1 cellular context compared by ENCODE assay signal in genomic region chr6:156719720-156720563, GRCh38.
A peak's percentile ranks its signal among the peaks of the same experiment; 100 is the strongest.
TF ChIP-seq lines count a peak whose summit lies in the region.

No MANE protein-coding gene starts in this region.

TF ChIP-seq in HepG2, 621 proteins besides CTCF, POLR2A, EP300 and RAD21 (continued from another document and continues in another):
- TF ChIP-seq, protein P1, sequence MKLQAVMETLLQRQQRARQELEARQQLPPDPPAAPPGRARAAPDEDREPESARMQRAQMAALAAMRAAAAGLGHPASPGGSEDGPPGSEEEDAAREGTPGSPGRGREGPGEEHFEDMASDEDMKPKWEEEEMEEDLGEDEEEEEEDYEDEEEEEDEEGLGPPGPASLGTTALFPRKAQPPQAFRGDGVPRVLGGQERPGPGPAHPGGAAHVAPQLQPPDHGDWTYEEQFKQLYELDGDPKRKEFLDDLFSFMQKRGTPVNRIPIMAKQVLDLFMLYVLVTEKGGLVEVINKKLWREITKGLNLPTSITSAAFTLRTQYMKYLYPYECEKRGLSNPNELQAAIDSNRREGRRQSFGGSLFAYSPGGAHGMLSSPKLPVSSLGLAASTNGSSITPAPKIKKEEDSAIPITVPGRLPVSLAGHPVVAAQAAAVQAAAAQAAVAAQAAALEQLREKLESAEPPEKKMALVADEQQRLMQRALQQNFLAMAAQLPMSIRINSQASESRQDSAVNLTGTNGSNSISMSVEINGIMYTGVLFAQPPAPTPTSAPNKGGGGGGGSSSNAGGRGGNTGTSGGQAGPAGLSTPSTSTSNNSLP (IDR thresholded peaks at IDR 0.05; ENCODE audit: low read depth, low read length) = peak; percentile 48; the same call in 1 of the 2 replicates
- TF ChIP-seq SNRNP70 (IDR thresholded peaks at IDR 0.05; ENCODE audit: low read depth, low read length) (no peak), TCF12 (IDR thresholded peaks at IDR 0.05) (no peak), TCF12 (CRISPR knock-in tag; IDR thresholded peaks at IDR 0.05) (no peak; the same call in 1 of the 2 replicates), ZMYM4 (CRISPR knock-in tag; IDR thresholded peaks at IDR 0.05) (peak; percentile 90), CEBPZ (IDR thresholded peaks at IDR 0.05; ENCODE audit: low read length) (no peak), PREB (CRISPR knock-in tag; IDR thresholded peaks at IDR 0.05) (no peak), ZNF703 (CRISPR knock-in tag; IDR thresholded peaks at IDR 0.05; ENCODE audit: borderline replicate concordance) (peak; percentile 94; the same call in 1 of the 2 replicates), ARNTL (CRISPR knock-in tag; IDR thresholded peaks at IDR 0.05) (peak; percentile 81), GZF1 (CRISPR knock-in tag; IDR thresholded peaks at IDR 0.05) (no peak; the same call in 1 of the 2 replicates), FIP1L1 (IDR thresholded peaks at IDR 0.05; ENCODE audit: borderline replicate concordance, insufficient read depth, low read depth, low read length) (peak; percentile 84; the same call in 1 of the 2 replicates), ZFP90 (CRISPR knock-in tag; IDR thresholded peaks at IDR 0.05; ENCODE audit: borderline replicate concordance) (peak; percentile 85; the same call in 1 of the 2 replicates), REXO4 (CRISPR knock-in tag; IDR thresholded peaks at IDR 0.05; ENCODE audit: borderline replicate concordance) (peak; percentile 37), RFX1 (IDR thresholded peaks at IDR 0.05) (no peak), CENPX (CRISPR knock-in tag; IDR thresholded peaks at IDR 0.05) (no peak), ZNF749 (CRISPR knock-in tag; IDR thresholded peaks at IDR 0.05; ENCODE audit: borderline replicate concordance) (peak; percentile 77; the same call in 1 of the 2 replicates), ZNF33B (CRISPR knock-in tag; IDR thresholded peaks at IDR 0.05) (peak; percentile 98), ZNF7 (CRISPR knock-in tag; IDR thresholded peaks at IDR 0.05) (no peak), NFE2L1 (CRISPR knock-in tag; IDR thresholded peaks at IDR 0.05; ENCODE audit: borderline replicate concordance) (no peak), SRY (CRISPR knock-in tag; IDR thresholded peaks at IDR 0.05) (peak; percentile 90), NR2F6 (IDR thresholded peaks at IDR 0.05) (peak; percentile 53), NR2F6 (CRISPR knock-in tag; IDR thresholded peaks at IDR 0.05) (peak; percentile 76), KAT7 (CRISPR knock-in tag; IDR thresholded peaks at IDR 0.05; ENCODE audit: borderline replicate concordance) (peak; percentile 79; the same call in 1 of the 2 replicates), HOXD1 (CRISPR knock-in tag; IDR thresholded peaks at IDR 0.05) (no peak; the same call in 1 of the 2 replicates)
- TF ChIP-seq, protein P2, sequence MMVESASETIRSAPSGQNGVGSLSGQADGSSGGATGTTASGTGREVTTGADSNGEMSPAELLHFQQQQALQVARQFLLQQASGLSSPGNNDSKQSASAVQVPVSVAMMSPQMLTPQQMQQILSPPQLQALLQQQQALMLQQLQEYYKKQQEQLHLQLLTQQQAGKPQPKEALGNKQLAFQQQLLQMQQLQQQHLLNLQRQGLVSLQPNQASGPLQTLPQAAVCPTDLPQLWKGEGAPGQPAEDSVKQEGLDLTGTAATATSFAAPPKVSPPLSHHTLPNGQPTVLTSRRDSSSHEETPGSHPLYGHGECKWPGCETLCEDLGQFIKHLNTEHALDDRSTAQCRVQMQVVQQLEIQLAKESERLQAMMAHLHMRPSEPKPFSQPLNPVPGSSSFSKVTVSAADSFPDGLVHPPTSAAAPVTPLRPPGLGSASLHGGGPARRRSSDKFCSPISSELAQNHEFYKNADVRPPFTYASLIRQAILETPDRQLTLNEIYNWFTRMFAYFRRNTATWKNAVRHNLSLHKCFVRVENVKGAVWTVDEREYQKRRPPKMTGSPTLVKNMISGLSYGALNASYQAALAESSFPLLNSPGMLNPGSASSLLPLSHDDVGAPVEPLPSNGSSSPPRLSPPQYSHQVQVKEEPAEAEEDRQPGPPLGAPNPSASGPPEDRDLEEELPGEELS (CRISPR knock-in tag; IDR thresholded peaks at IDR 0.05) = peak; percentile 95
- TF ChIP-seq, protein P3, sequence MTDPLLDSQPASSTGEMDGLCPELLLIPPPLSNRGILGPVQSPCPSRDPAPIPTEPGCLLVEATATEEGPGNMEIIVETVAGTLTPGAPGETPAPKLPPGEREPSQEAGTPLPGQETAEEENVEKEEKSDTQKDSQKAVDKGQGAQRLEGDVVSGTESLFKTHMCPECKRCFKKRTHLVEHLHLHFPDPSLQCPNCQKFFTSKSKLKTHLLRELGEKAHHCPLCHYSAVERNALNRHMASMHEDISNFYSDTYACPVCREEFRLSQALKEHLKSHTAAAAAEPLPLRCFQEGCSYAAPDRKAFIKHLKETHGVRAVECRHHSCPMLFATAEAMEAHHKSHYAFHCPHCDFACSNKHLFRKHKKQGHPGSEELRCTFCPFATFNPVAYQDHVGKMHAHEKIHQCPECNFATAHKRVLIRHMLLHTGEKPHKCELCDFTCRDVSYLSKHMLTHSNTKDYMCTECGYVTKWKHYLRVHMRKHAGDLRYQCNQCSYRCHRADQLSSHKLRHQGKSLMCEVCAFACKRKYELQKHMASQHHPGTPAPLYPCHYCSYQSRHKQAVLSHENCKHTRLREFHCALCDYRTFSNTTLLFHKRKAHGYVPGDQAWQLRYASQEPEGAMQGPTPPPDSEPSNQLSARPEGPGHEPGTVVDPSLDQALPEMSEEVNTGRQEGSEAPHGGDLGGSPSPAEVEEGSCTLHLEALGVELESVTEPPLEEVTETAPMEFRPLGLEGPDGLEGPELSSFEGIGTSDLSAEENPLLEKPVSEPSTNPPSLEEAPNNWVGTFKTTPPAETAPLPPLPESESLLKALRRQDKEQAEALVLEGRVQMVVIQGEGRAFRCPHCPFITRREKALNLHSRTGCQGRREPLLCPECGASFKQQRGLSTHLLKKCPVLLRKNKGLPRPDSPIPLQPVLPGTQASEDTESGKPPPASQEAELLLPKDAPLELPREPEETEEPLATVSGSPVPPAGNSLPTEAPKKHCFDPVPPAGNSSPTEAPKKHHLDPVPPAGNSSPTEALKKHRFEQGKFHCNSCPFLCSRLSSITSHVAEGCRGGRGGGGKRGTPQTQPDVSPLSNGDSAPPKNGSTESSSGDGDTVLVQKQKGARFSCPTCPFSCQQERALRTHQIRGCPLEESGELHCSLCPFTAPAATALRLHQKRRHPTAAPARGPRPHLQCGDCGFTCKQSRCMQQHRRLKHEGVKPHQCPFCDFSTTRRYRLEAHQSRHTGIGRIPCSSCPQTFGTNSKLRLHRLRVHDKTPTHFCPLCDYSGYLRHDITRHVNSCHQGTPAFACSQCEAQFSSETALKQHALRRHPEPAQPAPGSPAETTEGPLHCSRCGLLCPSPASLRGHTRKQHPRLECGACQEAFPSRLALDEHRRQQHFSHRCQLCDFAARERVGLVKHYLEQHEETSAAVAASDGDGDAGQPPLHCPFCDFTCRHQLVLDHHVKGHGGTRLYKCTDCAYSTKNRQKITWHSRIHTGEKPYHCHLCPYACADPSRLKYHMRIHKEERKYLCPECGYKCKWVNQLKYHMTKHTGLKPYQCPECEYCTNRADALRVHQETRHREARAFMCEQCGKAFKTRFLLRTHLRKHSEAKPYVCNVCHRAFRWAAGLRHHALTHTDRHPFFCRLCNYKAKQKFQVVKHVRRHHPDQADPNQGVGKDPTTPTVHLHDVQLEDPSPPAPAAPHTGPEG (CRISPR knock-in tag; IDR thresholded peaks at IDR 0.05) = peak; percentile 93
- TF ChIP-seq, protein P4, sequence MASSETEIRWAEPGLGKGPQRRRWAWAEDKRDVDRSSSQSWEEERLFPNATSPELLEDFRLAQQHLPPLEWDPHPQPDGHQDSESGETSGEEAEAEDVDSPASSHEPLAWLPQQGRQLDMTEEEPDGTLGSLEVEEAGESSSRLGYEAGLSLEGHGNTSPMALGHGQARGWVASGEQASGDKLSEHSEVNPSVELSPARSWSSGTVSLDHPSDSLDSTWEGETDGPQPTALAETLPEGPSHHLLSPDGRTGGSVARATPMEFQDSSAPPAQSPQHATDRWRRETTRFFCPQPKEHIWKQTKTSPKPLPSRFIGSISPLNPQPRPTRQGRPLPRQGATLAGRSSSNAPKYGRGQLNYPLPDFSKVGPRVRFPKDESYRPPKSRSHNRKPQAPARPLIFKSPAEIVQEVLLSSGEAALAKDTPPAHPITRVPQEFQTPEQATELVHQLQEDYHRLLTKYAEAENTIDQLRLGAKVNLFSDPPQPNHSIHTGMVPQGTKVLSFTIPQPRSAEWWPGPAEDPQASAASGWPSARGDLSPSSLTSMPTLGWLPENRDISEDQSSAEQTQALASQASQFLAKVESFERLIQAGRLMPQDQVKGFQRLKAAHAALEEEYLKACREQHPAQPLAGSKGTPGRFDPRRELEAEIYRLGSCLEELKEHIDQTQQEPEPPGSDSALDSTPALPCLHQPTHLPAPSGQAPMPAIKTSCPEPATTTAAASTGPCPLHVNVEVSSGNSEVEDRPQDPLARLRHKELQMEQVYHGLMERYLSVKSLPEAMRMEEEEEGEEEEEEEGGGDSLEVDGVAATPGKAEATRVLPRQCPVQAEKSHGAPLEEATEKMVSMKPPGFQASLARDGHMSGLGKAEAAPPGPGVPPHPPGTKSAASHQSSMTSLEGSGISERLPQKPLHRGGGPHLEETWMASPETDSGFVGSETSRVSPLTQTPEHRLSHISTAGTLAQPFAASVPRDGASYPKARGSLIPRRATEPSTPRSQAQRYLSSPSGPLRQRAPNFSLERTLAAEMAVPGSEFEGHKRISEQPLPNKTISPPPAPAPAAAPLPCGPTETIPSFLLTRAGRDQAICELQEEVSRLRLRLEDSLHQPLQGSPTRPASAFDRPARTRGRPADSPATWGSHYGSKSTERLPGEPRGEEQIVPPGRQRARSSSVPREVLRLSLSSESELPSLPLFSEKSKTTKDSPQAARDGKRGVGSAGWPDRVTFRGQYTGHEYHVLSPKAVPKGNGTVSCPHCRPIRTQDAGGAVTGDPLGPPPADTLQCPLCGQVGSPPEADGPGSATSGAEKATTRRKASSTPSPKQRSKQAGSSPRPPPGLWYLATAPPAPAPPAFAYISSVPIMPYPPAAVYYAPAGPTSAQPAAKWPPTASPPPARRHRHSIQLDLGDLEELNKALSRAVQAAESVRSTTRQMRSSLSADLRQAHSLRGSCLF (CRISPR knock-in tag; IDR thresholded peaks at IDR 0.05; ENCODE audit: borderline replicate concordance) = no peak
- TF ChIP-seq, protein P5, sequence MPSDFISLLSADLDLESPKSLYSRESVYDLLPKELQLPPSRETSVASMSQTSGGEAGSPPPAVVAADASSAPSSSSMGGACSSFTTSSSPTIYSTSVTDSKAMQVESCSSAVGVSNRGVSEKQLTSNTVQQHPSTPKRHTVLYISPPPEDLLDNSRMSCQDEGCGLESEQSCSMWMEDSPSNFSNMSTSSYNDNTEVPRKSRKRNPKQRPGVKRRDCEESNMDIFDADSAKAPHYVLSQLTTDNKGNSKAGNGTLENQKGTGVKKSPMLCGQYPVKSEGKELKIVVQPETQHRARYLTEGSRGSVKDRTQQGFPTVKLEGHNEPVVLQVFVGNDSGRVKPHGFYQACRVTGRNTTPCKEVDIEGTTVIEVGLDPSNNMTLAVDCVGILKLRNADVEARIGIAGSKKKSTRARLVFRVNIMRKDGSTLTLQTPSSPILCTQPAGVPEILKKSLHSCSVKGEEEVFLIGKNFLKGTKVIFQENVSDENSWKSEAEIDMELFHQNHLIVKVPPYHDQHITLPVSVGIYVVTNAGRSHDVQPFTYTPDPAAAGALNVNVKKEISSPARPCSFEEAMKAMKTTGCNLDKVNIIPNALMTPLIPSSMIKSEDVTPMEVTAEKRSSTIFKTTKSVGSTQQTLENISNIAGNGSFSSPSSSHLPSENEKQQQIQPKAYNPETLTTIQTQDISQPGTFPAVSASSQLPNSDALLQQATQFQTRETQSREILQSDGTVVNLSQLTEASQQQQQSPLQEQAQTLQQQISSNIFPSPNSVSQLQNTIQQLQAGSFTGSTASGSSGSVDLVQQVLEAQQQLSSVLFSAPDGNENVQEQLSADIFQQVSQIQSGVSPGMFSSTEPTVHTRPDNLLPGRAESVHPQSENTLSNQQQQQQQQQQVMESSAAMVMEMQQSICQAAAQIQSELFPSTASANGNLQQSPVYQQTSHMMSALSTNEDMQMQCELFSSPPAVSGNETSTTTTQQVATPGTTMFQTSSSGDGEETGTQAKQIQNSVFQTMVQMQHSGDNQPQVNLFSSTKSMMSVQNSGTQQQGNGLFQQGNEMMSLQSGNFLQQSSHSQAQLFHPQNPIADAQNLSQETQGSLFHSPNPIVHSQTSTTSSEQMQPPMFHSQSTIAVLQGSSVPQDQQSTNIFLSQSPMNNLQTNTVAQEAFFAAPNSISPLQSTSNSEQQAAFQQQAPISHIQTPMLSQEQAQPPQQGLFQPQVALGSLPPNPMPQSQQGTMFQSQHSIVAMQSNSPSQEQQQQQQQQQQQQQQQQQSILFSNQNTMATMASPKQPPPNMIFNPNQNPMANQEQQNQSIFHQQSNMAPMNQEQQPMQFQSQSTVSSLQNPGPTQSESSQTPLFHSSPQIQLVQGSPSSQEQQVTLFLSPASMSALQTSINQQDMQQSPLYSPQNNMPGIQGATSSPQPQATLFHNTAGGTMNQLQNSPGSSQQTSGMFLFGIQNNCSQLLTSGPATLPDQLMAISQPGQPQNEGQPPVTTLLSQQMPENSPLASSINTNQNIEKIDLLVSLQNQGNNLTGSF (CRISPR knock-in tag; IDR thresholded peaks at IDR 0.05) = peak; percentile 81; the same call in 1 of the 2 replicates
